In the genomic region with DNA sequence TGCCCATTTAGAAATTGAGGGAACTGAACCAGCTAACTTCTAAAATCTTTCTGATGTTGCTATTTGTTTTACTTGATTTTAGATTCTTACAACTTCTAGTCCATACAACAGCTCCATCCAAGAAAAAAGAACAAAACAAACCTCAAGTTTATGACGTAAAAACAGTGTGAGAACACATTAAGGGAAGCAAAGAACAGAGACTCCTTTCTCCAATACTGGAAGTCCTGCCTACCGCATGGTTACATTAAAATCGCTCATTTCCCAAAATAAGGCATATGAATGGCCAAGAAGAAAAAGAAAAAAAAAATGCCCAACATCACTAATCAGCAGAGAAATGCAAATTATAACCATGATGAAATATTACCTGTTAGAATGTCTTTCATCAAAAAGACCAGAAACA, we compare ENCODE assay signal across 38 cellular contexts.
"Had no signal": no experiment of that assay in that cellular context is flagged by ENCODE, and none has a peak within 500 bp of the region (broad histone marks: within the 10 kb centered on the region; RNA-seq: fewer than 3 reads in every experiment).

No MANE protein-coding gene starts in this region.

- H3K4me1 Mint-ChIP-seq: activated B cell treated with CpG ODN at 0.5 μM for 24 hours; activated CD4-positive, alpha-beta memory T cell treated with anti-CD3 and anti-CD28 coated beads, Interleukin-2, amount 10 ng/mL, durations not matched to agents 7 days and 5 days; activated CD4-positive, alpha-beta T cell treated with anti-CD3 and anti-CD28 coated beads for 36 hours; activated CD4-positive, alpha-beta T cell treated with anti-CD3 and anti-CD28 coated beads, Interleukin-2, amount 10 ng/mL, durations not matched to agents 7 days and 5 days; activated CD8-positive, alpha-beta memory T cell treated with anti-CD3 and anti-CD28 coated beads, Interleukin-2, amount 10 ng/mL, durations not matched to agents 7 days and 5 days; activated naive CD4-positive, alpha-beta T cell treated with anti-CD3 and anti-CD28 coated beads, Interleukin-2, amount 10 ng/mL, durations not matched to agents 7 days and 5 days; activated naive CD4-positive, alpha-beta T cell treated with anti-CD3 and anti-CD28 coated beads, Interleukin-2, amount 50 U/mL, for 24 hours; activated naive CD8-positive, alpha-beta T cell treated with anti-CD3 and anti-CD28 coated beads, Interleukin-2, amount 50 U/mL, for 24 hours; central memory CD8-positive, alpha-beta T cell had no signal

- ATAC-seq: activated CD4-positive, alpha-beta T cell treated with anti-CD3 and anti-CD28 coated beads for 36 hours; activated CD8-positive, alpha-beta memory T cell treated with anti-CD3 and anti-CD28 coated beads, Interleukin-2, amount 10 ng/mL, durations not matched to agents 7 days and 5 days; activated CD8-positive, alpha-beta T cell treated with anti-CD3 and anti-CD28 coated beads, Interleukin-2, amount 10 ng/mL, durations not matched to agents 7 days and 5 days; activated naive CD8-positive, alpha-beta T cell treated with anti-CD3 and anti-CD28 coated beads, Interleukin-2, amount 50 U/mL, for 24 hours had no signal

- H3K4me3 Mint-ChIP-seq: activated B cell treated with CpG ODN at 0.5 μM for 24 hours; activated CD4-positive, alpha-beta memory T cell treated with anti-CD3 and anti-CD28 coated beads, Interleukin-2, amount 10 ng/mL, durations not matched to agents 7 days and 5 days; activated CD4-positive, alpha-beta T cell treated with anti-CD3 and anti-CD28 coated beads for 36 hours; activated CD4-positive, alpha-beta T cell treated with anti-CD3 and anti-CD28 coated beads, Interleukin-2, amount 10 ng/mL, durations not matched to agents 7 days and 5 days; activated CD8-positive, alpha-beta memory T cell treated with anti-CD3 and anti-CD28 coated beads, Interleukin-2, amount 10 ng/mL, durations not matched to agents 7 days and 5 days; activated CD8-positive, alpha-beta T cell treated with anti-CD3 and anti-CD28 coated beads, Interleukin-2, amount 10 ng/mL, durations not matched to agents 7 days and 5 days; activated naive CD4-positive, alpha-beta T cell treated with anti-CD3 and anti-CD28 coated beads, Interleukin-2, amount 10 ng/mL, durations not matched to agents 7 days and 5 days; activated naive CD4-positive, alpha-beta T cell treated with anti-CD3 and anti-CD28 coated beads, Interleukin-2, amount 50 U/mL, for 24 hours; activated naive CD8-positive, alpha-beta T cell; activated naive CD8-positive, alpha-beta T cell treated with anti-CD3 and anti-CD28 coated beads, Interleukin-2, amount 10 ng/mL, durations not matched to agents 7 days and 5 days; activated naive CD8-positive, alpha-beta T cell treated with anti-CD3 and anti-CD28 coated beads, Interleukin-2, amount 50 U/mL, for 24 hours; activated T-cell treated with anti-CD3 and anti-CD28 coated beads, Interleukin-2, amount 50 U/mL, for 24 hours; brain; central memory CD8-positive, alpha-beta T cell; T-helper 1 cell treated with Interleukin-12 subunit alpha and Interleukin-12 subunit beta and Interleukin-4 antibody, amounts not matched to agents 30 μg/mL and 1 μg/mL, for 36 hours; T-helper 2 cell treated with Interferon-gamma antibody and Interleukin-4, amounts not matched to agents 5 μg/mL and 100 μg/mL, for 36 hours had no signal

- H3K9me3 Mint-ChIP-seq: activated B cell treated with CpG ODN at 0.5 μM for 24 hours; activated CD4-positive, alpha-beta memory T cell treated with anti-CD3 and anti-CD28 coated beads, Interleukin-2, amount 10 ng/mL, durations not matched to agents 7 days and 5 days; activated CD4-positive, alpha-beta T cell treated with anti-CD3 and anti-CD28 coated beads, Interleukin-2, amount 10 ng/mL, durations not matched to agents 7 days and 5 days; activated naive CD4-positive, alpha-beta T cell treated with anti-CD3 and anti-CD28 coated beads, Interleukin-2, amount 10 ng/mL, durations not matched to agents 7 days and 5 days; activated naive CD4-positive, alpha-beta T cell treated with anti-CD3 and anti-CD28 coated beads, Interleukin-2, amount 50 U/mL, for 24 hours; activated naive CD8-positive, alpha-beta T cell treated with anti-CD3 and anti-CD28 coated beads, Interleukin-2, amount 10 ng/mL, durations not matched to agents 7 days and 5 days; activated naive CD8-positive, alpha-beta T cell treated with anti-CD3 and anti-CD28 coated beads, Interleukin-2, amount 50 U/mL, for 24 hours; activated T-cell treated with anti-CD3 and anti-CD28 coated beads, Interleukin-2, amount 50 U/mL, for 24 hours; activated T-helper 2 cell treated with anti-CD3 and anti-CD28 coated beads, Interferon-gamma antibody, Interleukin-2, Interleukin-4, amounts not matched to agents 10 μg/mL and 5 μg/mL and 100 μg/mL, durations not matched to agents 14 hours and 24 hours and 36 hours; brain; central memory CD8-positive, alpha-beta T cell; T-helper 1 cell treated with Interleukin-12 subunit alpha and Interleukin-12 subunit beta and Interleukin-4 antibody, amounts not matched to agents 30 μg/mL and 1 μg/mL, for 36 hours; T-helper 2 cell treated with Interferon-gamma antibody and Interleukin-4, amounts not matched to agents 5 μg/mL and 100 μg/mL, for 36 hours had no signal

- DNase-seq: activated B cell treated with CpG ODN at 0.5 μM for 24 hours; activated CD4-positive, alpha-beta memory T cell treated with anti-CD3 and anti-CD28 coated beads, Interleukin-2, amount 10 ng/mL, durations not matched to agents 7 days and 5 days; activated CD4-positive, alpha-beta T cell treated with anti-CD3 and anti-CD28 coated beads for 1 hour; activated CD4-positive, alpha-beta T cell treated with anti-CD3 and anti-CD28 coated beads for 36 hours; activated CD4-positive, alpha-beta T cell treated with anti-CD3 and anti-CD28 coated beads for 48 hours; activated CD4-positive, alpha-beta T cell treated with anti-CD3 and anti-CD28 coated beads, Interleukin-2, amount 10 ng/mL, durations not matched to agents 7 days and 5 days; activated CD4-positive, alpha-beta T cell treated with anti-CD3 and anti-CD28 coated beads, Interleukin-2, amount 50 U/mL, for 48 hours; activated CD8-positive, alpha-beta memory T cell treated with anti-CD3 and anti-CD28 coated beads for 24 hours; activated CD8-positive, alpha-beta memory T cell treated with anti-CD3 and anti-CD28 coated beads, Interleukin-2, amount 10 ng/mL, durations not matched to agents 7 days and 5 days; activated CD8-positive, alpha-beta memory T cell treated with anti-CD3 and anti-CD28 coated beads, Interleukin-2, amount 50 U/mL, for 48 hours; activated CD8-positive, alpha-beta T cell treated with anti-CD3 and anti-CD28 coated beads, Interleukin-2, amount 10 ng/mL, durations not matched to agents 7 days and 5 days; activated effector memory CD4-positive, alpha-beta T cell treated with Interleukin-2 at 50 U/mL for 16 hours; activated gamma-delta T cell; activated naive CD4-positive, alpha-beta T cell treated with anti-CD3 and anti-CD28 coated beads, Interleukin-2, amount 10 ng/mL, durations not matched to agents 7 days and 5 days; activated naive CD4-positive, alpha-beta T cell treated with Interleukin-2 at 50 U/mL for 16 hours; activated naive CD8-positive, alpha-beta T cell treated with anti-CD3 and anti-CD28 coated beads, Interleukin-2, amount 10 ng/mL, durations not matched to agents 7 days and 5 days; activated naive CD8-positive, alpha-beta T cell treated with anti-CD3 and anti-CD28 coated beads, Interleukin-2, amount 50 U/mL, for 24 hours; activated T-cell treated with anti-CD3 and anti-CD28 coated beads, Interleukin-2, amount 50 U/mL, for 24 hours; activated T-cell treated with anti-CD3 and anti-CD28 coated beads, Interleukin-2, amount 50 U/mL, for 48 hours; amygdala; anterior cingulate cortex; caudate nucleus; cerebellar nuclear complex; T-helper 1 cell; T-helper 2 cell; T-helper 9 cell had no signal

- H3K27ac ChIP-seq: ascending aorta, cardiac muscle cell, VCaP had no signal

- H3K36me3 Mint-ChIP-seq: activated CD8-positive, alpha-beta memory T cell treated with anti-CD3 and anti-CD28 coated beads, Interleukin-2, amount 10 ng/mL, durations not matched to agents 7 days and 5 days; activated naive CD4-positive, alpha-beta T cell treated with anti-CD3 and anti-CD28 coated beads, Interleukin-2, amount 10 ng/mL, durations not matched to agents 7 days and 5 days; activated naive CD4-positive, alpha-beta T cell treated with anti-CD3 and anti-CD28 coated beads, Interleukin-2, amount 50 U/mL, for 24 hours; activated naive CD8-positive, alpha-beta T cell; activated naive CD8-positive, alpha-beta T cell treated with anti-CD3 and anti-CD28 coated beads, Interleukin-2, amount 10 ng/mL, durations not matched to agents 7 days and 5 days; brain had no signal

- H3K36me3 ChIP-seq: ascending aorta, cardiac muscle cell had no signal

- H3K27me3 Mint-ChIP-seq: activated naive CD4-positive, alpha-beta T cell treated with anti-CD3 and anti-CD28 coated beads, Interleukin-2, amount 50 U/mL, for 24 hours; activated T-cell treated with anti-CD3 and anti-CD28 coated beads, Interleukin-2, amount 50 U/mL, for 24 hours had no signal

- H3K9me3 ChIP-seq: ascending aorta had no signal

- H3K27ac Mint-ChIP-seq: activated B cell treated with CpG ODN at 0.5 μM for 24 hours; activated CD4-positive, alpha-beta memory T cell treated with anti-CD3 and anti-CD28 coated beads, Interleukin-2, amount 10 ng/mL, durations not matched to agents 7 days and 5 days; activated CD4-positive, alpha-beta T cell treated with anti-CD3 and anti-CD28 coated beads for 36 hours; activated CD4-positive, alpha-beta T cell treated with anti-CD3 and anti-CD28 coated beads, Interleukin-2, amount 10 ng/mL, durations not matched to agents 7 days and 5 days; activated CD8-positive, alpha-beta memory T cell treated with anti-CD3 and anti-CD28 coated beads, Interleukin-2, amount 10 ng/mL, durations not matched to agents 7 days and 5 days; activated CD8-positive, alpha-beta T cell treated with anti-CD3 and anti-CD28 coated beads, Interleukin-2, amount 10 ng/mL, durations not matched to agents 7 days and 5 days; activated naive CD4-positive, alpha-beta T cell treated with anti-CD3 and anti-CD28 coated beads, Interleukin-2, amount 10 ng/mL, durations not matched to agents 7 days and 5 days; activated naive CD4-positive, alpha-beta T cell treated with anti-CD3 and anti-CD28 coated beads, Interleukin-2, amount 50 U/mL, for 24 hours; activated naive CD8-positive, alpha-beta T cell; activated naive CD8-positive, alpha-beta T cell treated with anti-CD3 and anti-CD28 coated beads, Interleukin-2, amount 10 ng/mL, durations not matched to agents 7 days and 5 days; activated naive CD8-positive, alpha-beta T cell treated with anti-CD3 and anti-CD28 coated beads, Interleukin-2, amount 50 U/mL, for 24 hours; activated T-cell treated with anti-CD3 and anti-CD28 coated beads, Interleukin-2, amount 50 U/mL, for 24 hours; activated T-helper 2 cell treated with anti-CD3 and anti-CD28 coated beads, Interferon-gamma antibody, Interleukin-2, Interleukin-4, amounts not matched to agents 10 μg/mL and 5 μg/mL and 100 μg/mL, durations not matched to agents 14 hours and 24 hours and 36 hours; brain; T-helper 1 cell treated with Interleukin-12 subunit alpha and Interleukin-12 subunit beta and Interleukin-4 antibody, amounts not matched to agents 30 μg/mL and 1 μg/mL, for 36 hours; T-helper 2 cell treated with Interferon-gamma antibody and Interleukin-4, amounts not matched to agents 5 μg/mL and 100 μg/mL, for 36 hours had no signal

- H3K27me3 ChIP-seq: ascending aorta, cardiac muscle cell had no signal

- H3K4me3 ChIP-seq: ascending aorta, cardiac muscle cell had no signal

- FAIRE-seq: bronchial epithelial cell, TTC549 had no signal
